Comparison of ENCODE assay signal across 23 cellular contexts in the genomic region with DNA sequence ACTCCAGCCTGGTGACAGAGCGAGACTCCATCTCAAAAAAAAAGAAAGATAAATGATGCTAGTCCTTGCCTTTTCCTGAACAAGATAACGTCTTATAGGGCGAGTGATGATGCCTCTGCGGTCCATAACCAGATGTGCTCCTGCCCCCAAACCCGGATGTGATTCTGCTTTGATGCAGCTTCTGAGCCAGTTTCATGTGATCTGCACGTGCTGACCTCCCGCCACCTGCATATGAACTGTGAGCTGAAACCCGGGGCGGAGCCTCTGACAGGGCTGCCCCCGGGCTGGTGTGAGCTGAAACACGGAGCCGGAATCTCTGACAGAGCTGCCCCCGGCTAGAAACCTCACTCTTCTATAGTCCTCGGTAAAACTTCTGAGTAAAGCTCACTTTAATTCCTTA. TPM values are rescaled to one million over a fixed set of nuclear protein-coding genes. Genes with fewer than 3 reads are reported as not detected.
DNase-seq lines count a peak whose midpoint lies in the region; ATAC-seq, FAIRE-seq and TF ChIP-seq lines count a peak whose summit lies in the region.
"Had no signal": no experiment of that assay in that cellular context is flagged by ENCODE, and none has a peak within 500 bp of the region (broad histone marks: within the 10 kb centered on the region; RNA-seq: fewer than 3 reads in every experiment).

No MANE protein-coding gene starts in this region.

- peaks cover 9% of the 10 kb centered on the region for H3K9me3 ChIP-seq in CD8-positive, alpha-beta memory T cell (ENCODE audit: low read length)
- H3K9me3 ChIP-seq in KOPT-K1 (ENCODE audit: insufficient read depth, low read length, poor library complexity, severe bottlenecking) (peaks cover 39% of the 10 kb centered on the region), esophagus muscularis mucosa (peaks cover 0 to 13% (median 6%) of the 10 kb centered on the region in 4 donors), colonic mucosa (no peaks in the 10 kb centered on the region)
- H3K9me3 ChIP-seq: HAP-1 had no signal

- TF ChIP-seq EP300 in esophagus muscularis mucosa (IDR thresholded peaks at IDR 0.05) = no peak

- H3K27ac ChIP-seq in CD8-positive, alpha-beta memory T cell (ENCODE audit: low read depth, low read length) = no peak overlapping the region
- H3K27ac ChIP-seq in KOPT-K1 (ENCODE audit: low read depth, low read length, poor library complexity, severe bottlenecking) (peak overlapping the region; percentile 93), esophagus muscularis mucosa (replicated peaks in 1 of 4) (no peak overlapping the region), colonic mucosa (no peak overlapping the region)
- H3K27ac ChIP-seq: HL-60, left lung, neural progenitor cell had no signal

- CTCF ChIA-PET in CD8-positive, alpha-beta memory T cell (lab: Charles Lee) = interaction anchor here (1.3 kb wide), 1 partner anchor 34 kb away, joined by 5 read pairs; no protein-coding TSS in a partner anchor

- DNase-seq in CD8-positive, alpha-beta memory T cell = peak in 1 of 5 donors; percentile 20
- DNase-seq in esophagus muscularis mucosa (ENCODE audit: extremely low spot score) = peak; percentile 55
- DNase-seq in HTR-8/SVneo (ENCODE audit: insufficient read length, low spot score) = no peak
- DNase-seq in colonic mucosa = no peak
- DNase-seq: activated CD4-positive, alpha-beta T cell treated with anti-CD3 and anti-CD28 coated beads for 36 hours; activated gamma-delta T cell; amniotic stem cell; Calu3; KG1; NCI-H1092; NCI-H2107; NCI-H748 treated with DMSO at 0.1 percent for 48 hours had no signal

- H3K4me3 ChIP-seq in CD8-positive, alpha-beta memory T cell (ENCODE audit: low read length) = no peak overlapping the region
- H3K4me3 ChIP-seq in esophagus muscularis mucosa (no peak overlapping the region), colonic mucosa (no peak overlapping the region)
- H3K4me3 ChIP-seq: HAP-1, left lung, neural progenitor cell had no signal

- TF ChIP-seq CTCF in esophagus muscularis mucosa (IDR thresholded peaks at IDR 0.05) = no peak
- TF ChIP-seq CTCF in colonic mucosa (IDR thresholded peaks at IDR 0.05) = no peak

- H3K4me3 Mint-ChIP-seq in CD8-positive, alpha-beta memory T cell = no peak overlapping the region
- H3K4me3 Mint-ChIP-seq: activated CD4-positive, alpha-beta T cell treated with anti-CD3 and anti-CD28 coated beads for 36 hours; neural progenitor cell had no signal

- H3K36me3 Mint-ChIP-seq in CD8-positive, alpha-beta memory T cell = peaks cover 3 to 14% (median 13%) of the 10 kb centered on the region in 3 donors

- H3K9me3 Mint-ChIP-seq in CD8-positive, alpha-beta memory T cell = peaks cover 11 to 25% (median 14%) of the 10 kb centered on the region in 5 donors

- POLR2A ChIA-PET in CD8-positive, alpha-beta memory T cell (lab: Charles Lee) = interaction anchor here (0.7 to 1.3 kb wide), 2 partner anchors 34 to 274 kb away, joined by 4 to 6 read pairs; no protein-coding TSS in a partner anchor

- intact Hi-C loops in esophagus muscularis mucosa (cut with DNase I) = no loop called here
- intact Hi-C loops in colonic mucosa (cut with DNase I) = no loop called here

- H3K27me3 Mint-ChIP-seq in CD8-positive, alpha-beta memory T cell = peaks cover 0 to 2% of the 10 kb centered on the region in 2 donors
- H3K27me3 Mint-ChIP-seq: activated CD4-positive, alpha-beta T cell treated with anti-CD3 and anti-CD28 coated beads for 36 hours had no signal

- no peak for ATAC-seq in HG03025 (IDR thresholded peaks at IDR 0.05; ENCODE audit: low FRiP score, unreplicated experiment)
- ATAC-seq: activated CD4-positive, alpha-beta T cell treated with anti-CD3 and anti-CD28 coated beads for 36 hours; left lung had no signal

- FAIRE-seq in HTR-8/SVneo (lab: Jason Lieb, UNC) = no peak
- FAIRE-seq: GM19239, RCC 7860 had no signal

- H3K4me1 Mint-ChIP-seq in CD8-positive, alpha-beta memory T cell = peaks cover 43 to 58% (median 54%) of the 10 kb centered on the region in 3 donors
- H3K4me1 Mint-ChIP-seq: neural progenitor cell had no signal

- no peak for TF ChIP-seq POLR2A in esophagus muscularis mucosa (IDR thresholded peaks at IDR 0.05; ENCODE audit: low read depth)

- no peaks in the 10 kb centered on the region for H3K36me3 ChIP-seq in CD8-positive, alpha-beta memory T cell (ENCODE audit: insufficient read depth, low read length)
- no peaks in the 10 kb centered on the region for H3K36me3 ChIP-seq in KOPT-K1 (ENCODE audit: insufficient read depth, low read length)
- H3K36me3 ChIP-seq in esophagus muscularis mucosa = no peaks in the 10 kb centered on the region
- no peaks in the 10 kb centered on the region for H3K36me3 ChIP-seq in colonic mucosa
- H3K36me3 ChIP-seq: HAP-1, left lung, neural progenitor cell had no signal

- peaks cover 48% of the 10 kb centered on the region for H3K4me1 ChIP-seq in CD8-positive, alpha-beta memory T cell (ENCODE audit: insufficient read depth, low read length)
- H3K4me1 ChIP-seq in esophagus muscularis mucosa (no peaks in the 10 kb centered on the region), colonic mucosa (no peaks in the 10 kb centered on the region)
- H3K4me1 ChIP-seq: HAP-1, left lung, neural progenitor cell had no signal

- H3K9ac ChIP-seq in colonic mucosa (ENCODE audit: low read depth in 2 of 2, low read length in 2 of 2) = no peak overlapping the region
- H3K9ac ChIP-seq: neural progenitor cell had no signal

- H3K27me3 ChIP-seq in CD8-positive, alpha-beta memory T cell (ENCODE audit: insufficient read depth, low read length, poor library complexity, severe bottlenecking) = no peaks in the 10 kb centered on the region
- H3K27me3 ChIP-seq in esophagus muscularis mucosa (peaks cover 0 to 66% (median 0%) of the 10 kb centered on the region in 4 donors), colonic mucosa (no peaks in the 10 kb centered on the region)
- H3K27me3 ChIP-seq: neural progenitor cell had no signal

- WGBS in esophagus muscularis mucosa = 58% methylated on average over 14 of the region's 14 CpGs

- peak overlapping the region; percentile 84 to 98 (median 95) for H3K27ac Mint-ChIP-seq in CD8-positive, alpha-beta memory T cell

RNA-seq across cellular contexts. Expression of gene KRTAP12-4, which starts 1.3 kb away (rescaled TPM):
- total RNA-seq in CD8-positive, alpha-beta memory T cell = not detected
- not detected for polyA plus RNA-seq in CD8-positive, alpha-beta memory T cell
- total RNA-seq in esophagus muscularis mucosa = not detected
- total RNA-seq in colonic mucosa = not detected
- total RNA-seq: activated CD4-positive, alpha-beta T cell treated with anti-CD3 and anti-CD28 coated beads for 36 hours; Calu3; cardiac septum; glomerular endothelial cell; left lung had no signal
- polyA plus RNA-seq: esophagus had no signal

RNA-seq across cellular contexts. Expression of gene KRTAP12-3, which starts 4.6 kb away (rescaled TPM):
- total RNA-seq in CD8-positive, alpha-beta memory T cell = not detected
- polyA plus RNA-seq in CD8-positive, alpha-beta memory T cell = not detected
- total RNA-seq in esophagus muscularis mucosa (not detected), colonic mucosa (not detected)
- total RNA-seq: activated CD4-positive, alpha-beta T cell treated with anti-CD3 and anti-CD28 coated beads for 36 hours; Calu3; cardiac septum; glomerular endothelial cell; left lung had no signal
- polyA plus RNA-seq: esophagus had no signal

RNA-seq across cellular contexts. Expression of gene KRTAP10-11, which starts 6.9 kb away (rescaled TPM):
- total RNA-seq in CD8-positive, alpha-beta memory T cell = not detected
- polyA plus RNA-seq in CD8-positive, alpha-beta memory T cell = not detected
- total RNA-seq in esophagus muscularis mucosa (not detected), colonic mucosa (not detected)
- total RNA-seq: activated CD4-positive, alpha-beta T cell treated with anti-CD3 and anti-CD28 coated beads for 36 hours; Calu3; cardiac septum; glomerular endothelial cell; left lung had no signal
- polyA plus RNA-seq: esophagus had no signal

RNA-seq across cellular contexts. Expression of gene KRTAP12-2, which starts 13.6 kb away (rescaled TPM):
- total RNA-seq in CD8-positive, alpha-beta memory T cell = not detected
- not detected for polyA plus RNA-seq in CD8-positive, alpha-beta memory T cell
- total RNA-seq in esophagus muscularis mucosa (not detected), colonic mucosa (not detected)
- total RNA-seq: activated CD4-positive, alpha-beta T cell treated with anti-CD3 and anti-CD28 coated beads for 36 hours; Calu3; cardiac septum; glomerular endothelial cell; left lung had no signal
- polyA plus RNA-seq: esophagus had no signal

RNA-seq across cellular contexts. Expression of gene KRTAP10-10, which starts 16.0 kb away (rescaled TPM):
- not detected for total RNA-seq in CD8-positive, alpha-beta memory T cell
- polyA plus RNA-seq in CD8-positive, alpha-beta memory T cell = not detected
- total RNA-seq in esophagus muscularis mucosa (not detected), colonic mucosa (not detected)
- total RNA-seq: activated CD4-positive, alpha-beta T cell treated with anti-CD3 and anti-CD28 coated beads for 36 hours; Calu3; cardiac septum; glomerular endothelial cell; left lung had no signal
- polyA plus RNA-seq: esophagus had no signal
